Comparison of ENCODE assay signal across 21 cellular contexts in genomic region chr6:20711518-20711917, GRCh38.
DNase-seq lines count a peak whose midpoint lies in the region; ATAC-seq, FAIRE-seq and TF ChIP-seq lines count a peak whose summit lies in the region.
"Had no signal": no experiment of that assay in that cellular context is flagged by ENCODE, and none has a peak within 500 bp of the region (broad histone marks: within the 10 kb centered on the region; RNA-seq: fewer than 3 reads in every experiment).

No MANE protein-coding gene starts in this region.

- BruUV-seq in Calu3 (replicated peaks; lab: Mats Ljungman, UMichigan) (no TSS peak), K562 (replicated peaks; lab: Mats Ljungman, UMichigan) (no TSS peak)

- WGBS in K562 (ENCODE audit: insufficient coverage, low coverage, missing lambda C conversion rate) = 6% methylated on average over 1 of the region's 1 CpG

- TF ChIP-seq RAD21 in K562 (CRISPR knock-in tag; conservative IDR thresholded peaks at IDR 0.05 in 1 of 2, IDR thresholded peaks at IDR 0.05 in 1 of 2) = no peak

- H3K9me3 Mint-ChIP-seq in Calu3 (ENCODE audit: low read depth, unreplicated experiment) = no peaks in the 10 kb centered on the region
- H3K9me3 Mint-ChIP-seq in activated naive CD4-positive, alpha-beta T cell treated with anti-CD3 and anti-CD28 coated beads, Interleukin-2, amount 10 ng/mL, durations not matched to agents 7 days and 5 days = no peaks in the 10 kb centered on the region
- H3K9me3 Mint-ChIP-seq: activated CD4-positive, alpha-beta T cell treated with anti-CD3 and anti-CD28 coated beads, Interleukin-2, amount 10 ng/mL, durations not matched to agents 24 days and 14 days; CD14-positive monocyte had no signal

- in situ Hi-C loops in K562 (cut with MboI) = no loop called here

- no peaks in the 10 kb centered on the region for H3K27me3 Mint-ChIP-seq in Calu3 (ENCODE audit: unreplicated experiment)
- no peaks in the 10 kb centered on the region for H3K27me3 Mint-ChIP-seq in activated naive CD4-positive, alpha-beta T cell treated with anti-CD3 and anti-CD28 coated beads, Interleukin-2, amount 10 ng/mL, durations not matched to agents 7 days and 5 days
- H3K27me3 Mint-ChIP-seq: activated CD4-positive, alpha-beta T cell treated with anti-CD3 and anti-CD28 coated beads, Interleukin-2, amount 10 ng/mL, durations not matched to agents 24 days and 14 days had no signal

- H2AFZ ChIP-seq in KMS-11 (ENCODE audit: low read depth) (no peak overlapping the region), K562 (ENCODE audit: low read depth, low read length) (no peak overlapping the region)

- H4K20me1 ChIP-seq in KMS-11 (ENCODE audit: insufficient read depth) = no peaks in the 10 kb centered on the region
- H4K20me1 ChIP-seq in K562 (replicated peaks; ENCODE audit: control insufficient read depth, insufficient read depth, low read length) = no peaks in the 10 kb centered on the region

- no peak for TF ChIP-seq POLR2A in K562 (conservative IDR thresholded peaks at IDR 0.05)

- no peaks in the 10 kb centered on the region for H3K9me1 ChIP-seq in K562 (ENCODE audit: control insufficient read depth, insufficient read depth, low read length)

- H3K4me2 ChIP-seq in KMS-11 (peak overlapping the region; percentile 56), K562 (ENCODE audit: insufficient read depth, low read length) (no peak overlapping the region)

- peak; percentile 24; the same call in 2 of the 3 replicates for ATAC-seq in K562
- peak; percentile 29 for ATAC-seq in foreskin keratinocyte
- ATAC-seq in GM19467 (IDR thresholded peaks at IDR 0.05; ENCODE audit: unreplicated experiment) = no peak
- ATAC-seq: esophagus mucosa; HCT116; stimulated activated naive CD8-positive, alpha-beta T cell treated with anti-CD3 and anti-CD28 coated beads, Interleukin-15, Interleukin-2, amounts not matched to agents 100 U/mL and 50 U/mL, for 24 hours had no signal

- H3K9ac ChIP-seq in KMS-11 (no peak overlapping the region), K562 (ENCODE audit: insufficient read depth in 1 of 2, low read depth in 2 of 2, low read length in 2 of 2) (no peak overlapping the region)

- H3K9me3 ChIP-seq in K562 (replicated peaks; ENCODE audit: control insufficient read depth, insufficient read depth, low read depth, low read length) = no peaks in the 10 kb centered on the region
- H3K9me3 ChIP-seq: MG63, tibial artery had no signal

- H3K36me3 ChIP-seq in KMS-11 (ENCODE audit: insufficient read depth) = no peaks in the 10 kb centered on the region
- no peaks in the 10 kb centered on the region for H3K36me3 ChIP-seq in K562 (ENCODE audit: control insufficient read depth, insufficient read depth, low read length)
- H3K36me3 ChIP-seq: MG63, tibial artery had no signal

- H3K4me1 Mint-ChIP-seq in Calu3 (ENCODE audit: low read depth, unreplicated experiment) = peaks cover 41% of the 10 kb centered on the region
- H3K4me1 Mint-ChIP-seq in activated naive CD4-positive, alpha-beta T cell treated with anti-CD3 and anti-CD28 coated beads, Interleukin-2, amount 10 ng/mL, durations not matched to agents 7 days and 5 days = peaks cover 8% of the 10 kb centered on the region

- peaks cover 12% of the 10 kb centered on the region; the same call in 1 of the 2 replicates for H3K79me2 ChIP-seq in KMS-11 (ENCODE audit: insufficient read depth, low read depth)
- no peaks in the 10 kb centered on the region; the same call in 2 of the 3 replicates for H3K79me2 ChIP-seq in K562 (ENCODE audit: control insufficient read depth, insufficient read depth, low read length)

- TF ChIP-seq CTCF in Calu3 (IDR thresholded peaks at IDR 0.05; ENCODE audit: unreplicated experiment) (no peak), KMS-11 (conservative IDR thresholded peaks at IDR 0.05; ENCODE audit: low read depth, low read length) (no peak), K562 (IDR thresholded peaks at IDR 0.05 in 2 of 3, conservative IDR thresholded peaks at IDR 0.05 in 1 of 3; ENCODE audit: insufficient read depth in 2 of 3, low read depth in 1 of 3, low read length in 3 of 3) (no peak), foreskin keratinocyte (conservative IDR thresholded peaks at IDR 0.05) (no peak)

- H3K4me1 ChIP-seq in KMS-11 (ENCODE audit: low read depth, poor library complexity, severe bottlenecking) = peaks cover 72% of the 10 kb centered on the region
- H3K4me1 ChIP-seq in K562 (replicated peaks in 1 of 2; ENCODE audit: control insufficient read depth in 2 of 2, insufficient read depth in 2 of 2, low read length in 2 of 2) = peaks cover 0 to 13% of the 10 kb centered on the region in 2 experiments; a peak in 3 of 5 replicates
- H3K4me1 ChIP-seq in foreskin keratinocyte = peaks cover 14% of the 10 kb centered on the region
- H3K4me1 ChIP-seq: tibial artery had no signal

- H3K27ac ChIP-seq in KMS-11 (peak overlapping the region; percentile 9; the same call in 1 of the 2 replicates), K562 (ENCODE audit: extremely low read depth, low read depth, low read length) (0 out of 3 replicates have a peak overlapping the region, but pooled peaks have one; percentile 9), foreskin keratinocyte (no peak overlapping the region)
- H3K27ac ChIP-seq: tibial artery had no signal

- peak overlapping the region; percentile 21 for H3K27ac Mint-ChIP-seq in Calu3 (ENCODE audit: unreplicated experiment)
- no peak overlapping the region for H3K27ac Mint-ChIP-seq in activated naive CD4-positive, alpha-beta T cell treated with anti-CD3 and anti-CD28 coated beads, Interleukin-2, amount 10 ng/mL, durations not matched to agents 7 days and 5 days
- H3K27ac Mint-ChIP-seq: activated CD4-positive, alpha-beta T cell treated with anti-CD3 and anti-CD28 coated beads, Interleukin-2, amount 10 ng/mL, durations not matched to agents 24 days and 14 days had no signal

- DNase-seq in Calu3 (no peak), K562 (ENCODE audit: extremely low read depth in 1 of 4, low spot score in 3 of 4) (peak in 1 of 4 experiments; percentile 13), foreskin keratinocyte (peak; percentile 16 to 48), nucleus accumbens (lab: John Stamatoyannopoulos, UW) (no peak)
- DNase-seq in activated naive CD4-positive, alpha-beta T cell treated with anti-CD3 and anti-CD28 coated beads, Interleukin-2, amount 10 ng/mL, durations not matched to agents 7 days and 5 days = no peak
- no peak for DNase-seq in stimulated activated CD4-positive, alpha-beta T cell treated with anti-CD3 and anti-CD28 coated beads, Interleukin-1b, Interleukin-23, amount 100 ng/mL, for 48 hours
- DNase-seq: activated CD4-positive, alpha-beta T cell treated with anti-CD3 and anti-CD28 coated beads, Interleukin-2, amount 10 ng/mL, durations not matched to agents 24 days and 14 days; activated gamma-delta T cell; MG63; NCI-H1694; SHP77; stimulated activated CD4-positive, alpha-beta T cell treated with anti-CD3 and anti-CD28 coated beads, Interleukin-2, amount 100 ng/mL, for 24 hours; stimulated activated naive CD8-positive, alpha-beta T cell treated with anti-CD3 and anti-CD28 coated beads, Interleukin-15, Interleukin-2, amounts not matched to agents 100 U/mL and 50 U/mL, for 24 hours; tibial artery had no signal

- H3K4me3 Mint-ChIP-seq in Calu3 (ENCODE audit: low read depth, unreplicated experiment) = no peak overlapping the region
- H3K4me3 Mint-ChIP-seq in activated naive CD4-positive, alpha-beta T cell treated with anti-CD3 and anti-CD28 coated beads, Interleukin-2, amount 10 ng/mL, durations not matched to agents 7 days and 5 days = no peak overlapping the region
- H3K4me3 Mint-ChIP-seq: activated CD4-positive, alpha-beta T cell treated with anti-CD3 and anti-CD28 coated beads, Interleukin-2, amount 10 ng/mL, durations not matched to agents 24 days and 14 days; CD14-positive monocyte had no signal

- peaks cover 9% of the 10 kb centered on the region for H3K36me3 Mint-ChIP-seq in Calu3 (ENCODE audit: insufficient read depth, unreplicated experiment)
- no peaks in the 10 kb centered on the region for H3K36me3 Mint-ChIP-seq in activated naive CD4-positive, alpha-beta T cell treated with anti-CD3 and anti-CD28 coated beads, Interleukin-2, amount 10 ng/mL, durations not matched to agents 7 days and 5 days
- H3K36me3 Mint-ChIP-seq: CD14-positive monocyte had no signal

- FAIRE-seq in K562 (lab: Jason Lieb, UNC) = no peak
- FAIRE-seq: GM12891, TTC549 had no signal

- peak; percentile 18; the same call in 1 of the 2 replicates for TF ChIP-seq EP300 in K562 (IDR thresholded peaks at IDR 0.05; ENCODE audit: low read length)

- intact Hi-C loops in Calu3 (cut with micrococcal nuclease; ENCODE audit: unreplicated experiment) = no loop called here
- intact Hi-C loops in K562 (cut with micrococcal nuclease) = no loop called here

- CTCF ChIA-PET in Calu3 (lab: Charles Lee) (interaction anchor here (0.7 kb wide), 1 partner anchor 878 kb away, joined by 3 read pairs; no protein-coding TSS in a partner anchor), K562 (lab: Yijun Ruan, JAX; ENCODE audit: low intra/inter-chr PET ratio) (no interaction called here)
- CTCF ChIA-PET in activated naive CD4-positive, alpha-beta T cell treated with anti-CD3 and anti-CD28 coated beads, Interleukin-2, amount 10 ng/mL, durations not matched to agents 7 days and 5 days (lab: Charles Lee) = no interaction called here

- no peaks in the 10 kb centered on the region for H3K27me3 ChIP-seq in KMS-11 (ENCODE audit: insufficient read depth, low read depth)
- H3K27me3 ChIP-seq in K562 (ENCODE audit: control insufficient read depth in 2 of 2, insufficient read depth in 2 of 2, low read length in 2 of 2) = no peaks in the 10 kb centered on the region
- H3K27me3 ChIP-seq in foreskin keratinocyte = no peaks in the 10 kb centered on the region
- H3K27me3 ChIP-seq: MG63, tibial artery had no signal

- H3K4me3 ChIP-seq in KMS-11 (IDR thresholded peaks at IDR 0.05; ENCODE audit: insufficient read depth, low read depth, low read length) (no peak overlapping the region), K562 (no peak overlapping the region)
- H3K4me3 ChIP-seq: MG63, tibial artery had no signal

- POLR2A ChIA-PET in K562 (lab: Yijun Ruan, JAX) = interaction anchor here (0.7 kb wide), 1 partner anchor 125 kb away, joined by 4 read pairs; no protein-coding TSS in a partner anchor

TF ChIP-seq in K562, 482 proteins besides CTCF, POLR2A, EP300 and RAD21 (continues in another document):
- TF ChIP-seq ZNF165 (CRISPR knock-in tag; IDR thresholded peaks at IDR 0.05; ENCODE audit: borderline replicate concordance) = no peak
- peak; percentile 15 for TF ChIP-seq DACH1 (IDR thresholded peaks at IDR 0.05; ENCODE audit: partially characterized antibody)
- peak; percentile 31 for TF ChIP-seq ATF3 (IDR thresholded peaks at IDR 0.05)
- 0 out of 2 replicates have a peak, but pooled peaks have one; percentile 53 for TF ChIP-seq ATF3 (CRISPR knock-in tag; conservative IDR thresholded peaks at IDR 0.05)
- no peak for TF ChIP-seq STAT5A (IDR thresholded peaks at IDR 0.05; ENCODE audit: borderline replicate concordance, low read length)

Comparison
In these comparisons a context has a peak if more than half of its experiments do, and no peak if none do; other contexts are left out.
1. DNase-seq: peak in foreskin keratinocyte (2 of 2); none in Calu3 (single experiment), activated naive CD4-positive, alpha-beta T cell treated with anti-CD3 and anti-CD28 coated beads, Interleukin-2, amount 10 ng/mL, durations not matched to agents 7 days and 5 days (single experiment), nucleus accumbens (0 of 56) and stimulated activated CD4-positive, alpha-beta T cell treated with anti-CD3 and anti-CD28 coated beads, Interleukin-1b, Interleukin-23, amount 100 ng/mL, for 48 hours (single experiment).